In genomic region chr6:36376183-36376582, GRCh38 we compare ENCODE assay signal across 1 cellular context.
TF ChIP-seq lines count a peak whose summit lies in the region.

No MANE protein-coding gene starts in this region.

TF ChIP-seq in K562, 482 proteins besides CTCF, POLR2A, EP300 and RAD21:
- TF ChIP-seq NCOA1 (IDR thresholded peaks at IDR 0.05; ENCODE audit: low read depth) (no peak), ZKSCAN1 (IDR thresholded peaks at IDR 0.05; ENCODE audit: low read depth, low read length) (peak; percentile 88)
